ENCODE assay signal across 16 cellular contexts in genomic region chr15:101635944-101636727, GRCh38. TPM values are rescaled to one million over a fixed set of nuclear protein-coding genes. Genes with fewer than 3 reads are reported as not detected.
DNase-seq lines count a peak whose midpoint lies in the region; ATAC-seq and TF ChIP-seq lines count a peak whose summit lies in the region.
"Had no signal": no experiment of that assay in that cellular context is flagged by ENCODE, and none has a peak within 500 bp of the region (broad histone marks: within the 10 kb centered on the region; RNA-seq: fewer than 3 reads in every experiment).

No MANE protein-coding gene starts in this region.

- H3K4me1 ChIP-seq in left ventricle myocardium inferior (peaks cover 17% of the 10 kb centered on the region), HEK293 (ENCODE audit: control insufficient read depth, insufficient read depth, low read length) (peaks cover 4% of the 10 kb centered on the region; the same call in 1 of the 2 replicates)

- H3K4me3 ChIP-seq in left ventricle myocardium inferior (no peak overlapping the region), HEK293 (ENCODE audit: low read depth, low read length) (no peak overlapping the region), fibroblast of the aortic adventitia (ENCODE audit: low read depth, low read length) (no peak overlapping the region)
- H3K4me3 ChIP-seq: HAP-1 had no signal

- TF ChIP-seq CTCF in left ventricle myocardium inferior (IDR thresholded peaks at IDR 0.05; ENCODE audit: borderline replicate concordance) (no peak), HEK293 (tag by site-specific recombination; IDR thresholded peaks at IDR 0.05) (no peak), fibroblast of the aortic adventitia (IDR thresholded peaks at IDR 0.05; ENCODE audit: insufficient read depth, low read length) (no peak)

- H3K27me3 ChIP-seq in left ventricle myocardium inferior (ENCODE audit: low read depth), result no peaks in the 10 kb centered on the region

- DNase-seq in Right ventricle myocardium inferior (ENCODE audit: missing footprints) (no peak), left ventricle myocardium inferior (no peak), fibroblast of the aortic adventitia (ENCODE audit: low read depth) (peak; percentile 26), renal cortical epithelial cell (ENCODE audit: low read depth) (peak; percentile 28), posterior cingulate gyrus (no peak)
- DNase-seq: DMS153; KG1; NCI-H1436; NCI-H2029 treated with DMSO at 0.1 percent for 48 hours; NCI-H2171 treated with DMSO at 0.1 percent for 48 hours; NCI-H446 treated with DMSO at 0.1 percent for 48 hours; NK-92 treated with Interleukin-12 subunit alpha and Interleukin-12 subunit beta, amount 100 ng/mL, for 24 hours had no signal

- POLR2A ChIA-PET in HEK293 (lab: Yijun Ruan, JAX), result interaction anchor here (0.9 kb wide), 1 partner anchor 20 kb away, joined by 4 read pairs; no protein-coding TSS in a partner anchor

- ATAC-seq in Right ventricle myocardium inferior, result peak; percentile 53
- no peak for ATAC-seq in GM21367 (IDR thresholded peaks at IDR 0.05; ENCODE audit: unreplicated experiment)

- no peak overlapping the region for H3K27ac ChIP-seq in left ventricle myocardium inferior (replicated peaks)
- no peak overlapping the region for H3K27ac ChIP-seq in HEK293 (ENCODE audit: extremely low read depth, low read depth, low read length)
- H3K27ac ChIP-seq: C4-2B had no signal

- H3K36me3 ChIP-seq in left ventricle myocardium inferior (peaks cover 17% of the 10 kb centered on the region), HEK293 (ENCODE audit: control insufficient read depth in 2 of 2, insufficient read depth in 1 of 2, low read length in 2 of 2) (peaks cover 21 to 25% of the 10 kb centered on the region in 2 experiments)

- H3K9me3 ChIP-seq in left ventricle myocardium inferior (replicated peaks) (no peaks in the 10 kb centered on the region), HEK293 (ENCODE audit: control insufficient read depth, insufficient read depth, low read depth, low read length) (no peaks in the 10 kb centered on the region)
- H3K9me3 ChIP-seq: HAP-1 had no signal

- intact Hi-C loops in Right ventricle myocardium inferior (cut with DNase I), result loop anchor here (5.0 kb wide), 1 partner anchor 59 kb away; no protein-coding TSS in a partner anchor
- intact Hi-C loops in left ventricle myocardium inferior (cut with micrococcal nuclease), result no loop called here
- intact Hi-C loops in posterior cingulate gyrus (cut with DNase I), result no loop called here

- CTCF ChIA-PET in HEK293 (lab: Yijun Ruan, JAX), result interaction anchor here (0.6 to 1.4 kb wide), 4 partner anchors 13 to 337 kb away, joined by 3 to 4 read pairs (median 3); no protein-coding TSS in a partner anchor

TF ChIP-seq in HEK293, 187 proteins besides CTCF, POLR2A, EP300 and RAD21:
- TF ChIP-seq ZNF354C (tag by site-specific recombination; IDR thresholded peaks at IDR 0.05; ENCODE audit: borderline replicate concordance, low read depth) (no peak), TRIM28 (IDR thresholded peaks at IDR 0.05; ENCODE audit: borderline replicate concordance, low read length) (0 out of 2 replicates have a peak, but pooled peaks have one; percentile 34)

RNA-seq across cellular contexts. Expression of gene TM2D3, which starts 16.0 kb away (rescaled TPM):
- 49.9 TPM for total RNA-seq in Right ventricle myocardium inferior
- total RNA-seq in left ventricle myocardium inferior, result 50.6 TPM
- 37.0 and 41.8 TPM in 2 replicates for total RNA-seq in fibroblast of the aortic adventitia (ENCODE audit: low replicate concordance)
- total RNA-seq in renal cortical epithelial cell, result 46.2 and 57.1 TPM in 2 replicates

Comparison
In these comparisons a context has a peak if more than half of its experiments do, and no peak if none do; other contexts are left out.
1. DNase-seq: peak in fibroblast of the aortic adventitia (single experiment) and renal cortical epithelial cell (single experiment); none in Right ventricle myocardium inferior (single experiment), left ventricle myocardium inferior (single experiment) and posterior cingulate gyrus (0 of 10).